Comparison of ENCODE assay signal across 8 cellular contexts in genomic region chr17:19237389-19238166, GRCh38. TPM values are rescaled to one million over a fixed set of nuclear protein-coding genes. Genes with fewer than 3 reads are reported as not detected.
DNase-seq lines count a peak whose midpoint lies in the region; ATAC-seq lines count a peak whose summit lies in the region.

No MANE protein-coding gene starts in this region.

- 0% methylated on average over 29 to 32 of the region's 60 CpGs for WGBS in mesodermal cell (ENCODE audit: insufficient coverage in 2 of 2), 2 experiments

- H3K9me3 Mint-ChIP-seq in stimulated activated naive CD8-positive, alpha-beta T cell treated with anti-CD3 and anti-CD28 coated beads, Interleukin-15, Interleukin-2, amounts not matched to agents 100 ng/mL and 50 ng/mL, for 24 hours: no peaks in the 10 kb centered on the region

- peaks cover 6% of the 10 kb centered on the region for H3K27me3 Mint-ChIP-seq in stimulated activated naive CD8-positive, alpha-beta T cell treated with anti-CD3 and anti-CD28 coated beads, Interleukin-15, Interleukin-2, amounts not matched to agents 100 ng/mL and 50 ng/mL, for 24 hours

- no peak overlapping the region for H3K27ac Mint-ChIP-seq in stimulated activated naive CD8-positive, alpha-beta T cell treated with anti-CD3 and anti-CD28 coated beads, Interleukin-15, Interleukin-2, amounts not matched to agents 100 ng/mL and 50 ng/mL, for 24 hours

- H3K36me3 Mint-ChIP-seq in stimulated activated naive CD8-positive, alpha-beta T cell treated with anti-CD3 and anti-CD28 coated beads, Interleukin-15, Interleukin-2, amounts not matched to agents 100 ng/mL and 50 ng/mL, for 24 hours (ENCODE audit: low read depth): no peaks in the 10 kb centered on the region

- no peaks in the 10 kb centered on the region for H3K9me3 ChIP-seq in duodenal mucosa (ENCODE audit: control insufficient read depth in 1 of 2, low read length in 2 of 2)
- no peaks in the 10 kb centered on the region for H3K9me3 ChIP-seq in mesodermal cell (ENCODE audit: control insufficient read depth, low read length)

- peak; percentile 6 to 16 for DNase-seq in activated CD4-positive, alpha-beta T cell treated with anti-CD3 and anti-CD28 coated beads for 24 hours (ENCODE audit: low read depth in 2 of 2)
- no peak for DNase-seq in activated CD4-positive, alpha-beta T cell treated with anti-CD3 and anti-CD28 coated beads for 1 hour
- DNase-seq in T-helper 2 cell (peak; percentile 9 to 35 (median 13)), NCI-H2081 treated with DMSO at 0.1 percent for 48 hours (lab: John Stamatoyannopoulos, UW) (no peak)

- H3K9ac ChIP-seq in duodenal mucosa (ENCODE audit: low read depth in 1 of 2, low read length in 2 of 2): peak overlapping the region; percentile 71 to 80

- H3K27me3 ChIP-seq in duodenal mucosa (ENCODE audit: control insufficient read depth in 1 of 2, insufficient read depth in 2 of 2, low read length in 2 of 2): no peaks in the 10 kb centered on the region

- H3K27ac ChIP-seq in duodenal mucosa (ENCODE audit: low read depth, low read length) (peak overlapping the region; percentile 56), mesodermal cell (ENCODE audit: low read depth, low read length, severe bottlenecking) (peak overlapping the region; percentile 30)

- H3K4me3 ChIP-seq in duodenal mucosa (ENCODE audit: low read depth in 1 of 2, low read length in 2 of 2) (peak overlapping the region; percentile 91 to 92), mesodermal cell (ENCODE audit: extremely low read depth, insufficient read depth, low read length, poor library complexity, severe bottlenecking) (peak overlapping the region; percentile 95)

- H3K4me1 Mint-ChIP-seq in stimulated activated naive CD8-positive, alpha-beta T cell treated with anti-CD3 and anti-CD28 coated beads, Interleukin-15, Interleukin-2, amounts not matched to agents 100 ng/mL and 50 ng/mL, for 24 hours (ENCODE audit: low read depth): peaks cover 5% of the 10 kb centered on the region

- H3K4me1 ChIP-seq in duodenal mucosa (ENCODE audit: control insufficient read depth in 1 of 2, insufficient read depth in 2 of 2, low read length in 2 of 2) (peaks cover 6 to 10% of the 10 kb centered on the region in 2 donors), mesodermal cell (ENCODE audit: control insufficient read depth, insufficient read depth, low read length, poor library complexity, severe bottlenecking) (peaks cover 5% of the 10 kb centered on the region)

- no peaks in the 10 kb centered on the region for H3K36me3 ChIP-seq in duodenal mucosa (ENCODE audit: control insufficient read depth in 1 of 2, insufficient read depth in 2 of 2, low read length in 2 of 2)
- H3K36me3 ChIP-seq in mesodermal cell (ENCODE audit: control insufficient read depth, insufficient read depth, low read length): peaks cover 9% of the 10 kb centered on the region

- H3K4me3 Mint-ChIP-seq in stimulated activated naive CD8-positive, alpha-beta T cell treated with anti-CD3 and anti-CD28 coated beads, Interleukin-15, Interleukin-2, amounts not matched to agents 100 ng/mL and 50 ng/mL, for 24 hours: peak overlapping the region; percentile 85

- peak; percentile 75 for ATAC-seq in HG03066 (IDR thresholded peaks at IDR 0.05; ENCODE audit: low read depth, unreplicated experiment)

RNA-seq across cellular contexts. Expression of gene EPN2, which starts 0.4 kb away (rescaled TPM):
- 37.4 TPM for polyA plus RNA-seq in mesodermal cell (2013, experiment 1 of 2)
- 33.4 TPM for polyA plus RNA-seq in mesodermal cell (2013, experiment 2 of 2)

Comparison
In these comparisons a context has a peak if more than half of its experiments do, and no peak if none do; other contexts are left out.
1. DNase-seq: peak in activated CD4-positive, alpha-beta T cell treated with anti-CD3 and anti-CD28 coated beads for 24 hours (2 of 2) and T-helper 2 cell (5 of 5); none in activated CD4-positive, alpha-beta T cell treated with anti-CD3 and anti-CD28 coated beads for 1 hour (single experiment) and NCI-H2081 treated with DMSO at 0.1 percent for 48 hours (single experiment).